In the genomic region with DNA sequence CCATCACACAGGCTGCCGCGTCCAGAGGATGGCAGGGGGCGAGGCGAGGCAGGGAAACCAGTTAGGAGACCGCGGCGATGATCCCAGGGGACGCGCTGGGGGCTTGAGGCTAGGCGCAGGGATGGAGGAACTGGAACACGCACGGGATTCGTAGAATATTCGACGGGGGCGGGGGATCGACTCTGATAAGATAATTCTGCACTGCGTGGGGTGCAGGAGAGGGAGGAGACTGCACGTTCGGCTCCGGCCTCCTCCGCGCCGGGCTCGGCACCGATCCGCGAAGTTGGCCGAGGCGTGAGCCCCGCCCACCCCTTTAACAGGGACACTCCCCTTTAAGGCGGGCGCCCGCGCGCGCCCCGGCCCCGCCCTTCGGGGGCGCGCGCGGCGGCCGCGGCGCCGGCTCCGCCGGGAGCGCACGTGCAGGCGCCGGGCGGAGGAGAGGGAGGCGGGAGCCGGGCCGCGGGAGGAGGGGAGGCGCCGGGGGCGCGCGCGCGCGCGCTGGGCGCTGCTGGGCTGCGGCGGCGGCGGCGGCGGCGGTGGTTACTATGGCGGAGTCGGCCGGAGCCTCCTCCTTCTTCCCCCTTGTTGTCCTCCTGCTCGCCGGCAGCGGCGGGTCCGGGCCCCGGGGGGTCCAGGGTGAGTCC, we compare ENCODE assay signal across 8 cellular contexts. TPM values are rescaled to one million over a fixed set of nuclear protein-coding genes. Genes with fewer than 3 reads are reported as not detected.
DNase-seq lines count a peak whose midpoint lies in the region; ATAC-seq lines count a peak whose summit lies in the region.

A gene (plus strand): TSS at position 501 of the 644 bp plus-strand sequence. CDS start 45 bp downstream, at position 546.

- DNase-seq in A172 (ENCODE audit: low spot score) (peak; percentile 68), NCI-H510A (lab: John Stamatoyannopoulos, UW) (peak; percentile 91), cerebellum (ENCODE audit: low spot score) (peak; percentile 95), kidney glomerular epithelial cell (lab: John Stamatoyannopoulos, UW) (peak; percentile 79)
- DNase-seq in activated CD4-positive, alpha-beta T cell treated with anti-CD3 and anti-CD28 coated beads for 24 hours (ENCODE audit: low read depth in 2 of 2), result peak; percentile 81 to 84
- DNase-seq in stimulated activated CD4-positive, alpha-beta T cell treated with anti-CD3 and anti-CD28 coated beads, Interleukin-15, amount 100 ng/mL, for 24 hours, result peak; percentile 94

- ATAC-seq in GM18909 (IDR thresholded peaks at IDR 0.05; ENCODE audit: poor library complexity, unreplicated experiment) (peak; percentile 88), HG03354 (IDR thresholded peaks at IDR 0.05; ENCODE audit: poor library complexity, severe bottlenecking, unreplicated experiment) (peak; percentile 92)

RNA-seq across cellular contexts. Expression of the gene that starts here (rescaled TPM):
- total RNA-seq in A172 (2014; rRNA removed; shearing (Covaris generic)), result 3.8 and 6.9 TPM in 2 replicates
- total RNA-seq in cerebellum, result 36.5 TPM

Comparison
In these comparisons a context has a peak if more than half of its experiments do, and no peak if none do; other contexts are left out.
1. Peak in every context shown above with its lines: DNase-seq and ATAC-seq.